9 cellular contexts compared by ENCODE assay signal in genomic region chr22:32410459-32410858, GRCh38. TPM values are rescaled to one million over a fixed set of nuclear protein-coding genes. Genes with fewer than 3 reads are reported as not detected.
DNase-seq lines count a peak whose midpoint lies in the region; ATAC-seq, FAIRE-seq and TF ChIP-seq lines count a peak whose summit lies in the region.
"Had no signal": no experiment of that assay in that cellular context is flagged by ENCODE, and none has a peak within 500 bp of the region (broad histone marks: within the 10 kb centered on the region; RNA-seq: fewer than 3 reads in every experiment).

No MANE protein-coding gene starts in this region.

- peak overlapping the region; percentile 97 for H3K4me2 ChIP-seq in keratinocyte (ENCODE audit: control insufficient read depth, extremely low read depth, insufficient read depth, low read depth, low read length)

- peaks cover 2% of the 10 kb centered on the region for H3K9me1 ChIP-seq in keratinocyte (ENCODE audit: control insufficient read depth, extremely low read depth, insufficient read depth, low read length)

- H3K36me3 Mint-ChIP-seq in activated T-cell treated with anti-CD3 and anti-CD28 coated beads, Interleukin-2, amount 50 U/mL, for 72 hours (ENCODE audit: insufficient read depth in 2 of 2): peaks cover 6 to 18% of the 10 kb centered on the region in 2 donors
- H3K36me3 Mint-ChIP-seq in activated naive CD8-positive, alpha-beta T cell treated with anti-CD3 and anti-CD28 coated beads for 36 hours: peaks cover 38% of the 10 kb centered on the region

- H3K79me2 ChIP-seq in keratinocyte (ENCODE audit: control insufficient read depth, insufficient read depth, low read length): peaks cover 43% of the 10 kb centered on the region

- no peak for FAIRE-seq in keratinocyte (lab: Jason Lieb, UNC)

- H3K4me3 ChIP-seq in keratinocyte (ENCODE audit: control insufficient read depth in 2 of 3, extremely low read depth in 1 of 3, insufficient read depth in 2 of 3, low read depth in 1 of 3, low read length in 3 of 3) (no peak overlapping the region), suprapubic skin (peak overlapping the region; percentile 85)

- H3K36me3 ChIP-seq in keratinocyte (ENCODE audit: control insufficient read depth in 2 of 2, extremely low read depth in 1 of 2, insufficient read depth in 2 of 2, low read length in 2 of 2): peaks cover 15 to 23% of the 10 kb centered on the region in 2 experiments
- peaks cover 33% of the 10 kb centered on the region for H3K36me3 ChIP-seq in suprapubic skin

- H3K4me1 ChIP-seq in keratinocyte (ENCODE audit: control insufficient read depth, extremely low read depth, insufficient read depth, low read length) (peaks cover 25% of the 10 kb centered on the region), suprapubic skin (peaks cover 27% of the 10 kb centered on the region)

- peaks cover 42% of the 10 kb centered on the region for H3K4me1 Mint-ChIP-seq in activated T-cell treated with anti-CD3 and anti-CD28 coated beads, Interleukin-2, amount 50 U/mL, for 72 hours (ENCODE audit: low read depth)
- H3K4me1 Mint-ChIP-seq in activated naive CD8-positive, alpha-beta T cell treated with anti-CD3 and anti-CD28 coated beads for 36 hours: peaks cover 48% of the 10 kb centered on the region

- peak overlapping the region; percentile 96 for H3K27ac Mint-ChIP-seq in activated T-cell treated with anti-CD3 and anti-CD28 coated beads, Interleukin-2, amount 50 U/mL, for 72 hours
- peak overlapping the region; percentile 95 for H3K27ac Mint-ChIP-seq in activated naive CD8-positive, alpha-beta T cell treated with anti-CD3 and anti-CD28 coated beads for 36 hours

- DNase-seq in activated T-cell treated with anti-CD3 and anti-CD28 coated beads, Interleukin-2, amount 50 U/mL, for 72 hours: no peak
- DNase-seq in activated T-cell treated with anti-CD3 and anti-CD28 coated beads for 4 hours (no peak), keratinocyte (ENCODE audit: low read depth, low spot score) (no peak), suprapubic skin (ENCODE audit: low spot score in 2 of 2) (no peak)
- DNase-seq in activated naive CD8-positive, alpha-beta T cell treated with anti-CD3 and anti-CD28 coated beads for 36 hours: no peak

- no peak for TF ChIP-seq EP300 in suprapubic skin (IDR thresholded peaks at IDR 0.05)

- H3K9me3 ChIP-seq in keratinocyte (ENCODE audit: control insufficient read depth, low read depth, low read length) (no peaks in the 10 kb centered on the region), suprapubic skin (no peaks in the 10 kb centered on the region)

- WGBS in suprapubic skin: 72% methylated on average over 4 of the region's 4 CpGs

- no peak for ATAC-seq in activated T-cell treated with anti-CD3 and anti-CD28 coated beads, Interleukin-2, amount 50 U/mL, for 72 hours (replicated peaks in 1 of 2)
- ATAC-seq in HG03442 (IDR thresholded peaks at IDR 0.05; ENCODE audit: unreplicated experiment) (no peak), HG03378 (IDR thresholded peaks at IDR 0.05; ENCODE audit: unreplicated experiment) (no peak), HG02981 (IDR thresholded peaks at IDR 0.05; ENCODE audit: unreplicated experiment) (no peak)

- H3K27me3 Mint-ChIP-seq in activated T-cell treated with anti-CD3 and anti-CD28 coated beads, Interleukin-2, amount 50 U/mL, for 72 hours (ENCODE audit: low read depth): no peaks in the 10 kb centered on the region
- H3K27me3 Mint-ChIP-seq in activated naive CD8-positive, alpha-beta T cell treated with anti-CD3 and anti-CD28 coated beads for 36 hours: no peaks in the 10 kb centered on the region

- TF ChIP-seq POLR2A in suprapubic skin (IDR thresholded peaks at IDR 0.05): no peak

- peak overlapping the region; percentile 96 for H3K9ac ChIP-seq in keratinocyte (ENCODE audit: control insufficient read depth, extremely low read depth, insufficient read depth, low read length)

- H4K20me1 ChIP-seq in keratinocyte (ENCODE audit: control insufficient read depth, extremely low read depth, insufficient read depth, low read length): no peaks in the 10 kb centered on the region

- H3K27ac ChIP-seq in keratinocyte (ENCODE audit: control insufficient read depth, insufficient read depth, low read length) (peak overlapping the region; percentile 96), suprapubic skin (peak overlapping the region; percentile 86)

- no peak overlapping the region for H2AFZ ChIP-seq in keratinocyte (ENCODE audit: control insufficient read depth, low read length)

- peak overlapping the region; percentile 96 to 97 for H3K4me3 Mint-ChIP-seq in activated T-cell treated with anti-CD3 and anti-CD28 coated beads, Interleukin-2, amount 50 U/mL, for 72 hours
- H3K4me3 Mint-ChIP-seq in activated naive CD8-positive, alpha-beta T cell treated with anti-CD3 and anti-CD28 coated beads for 36 hours: peak overlapping the region; percentile 96

- TF ChIP-seq CTCF in keratinocyte (optimal IDR thresholded peaks at IDR 0.05 in 1 of 3, IDR thresholded peaks at IDR 0.05 in 1 of 3, conservative IDR thresholded peaks at IDR 0.05 in 1 of 3; ENCODE audit: extremely low read depth in 1 of 3, insufficient read depth in 2 of 3, low read length in 3 of 3) (no peak), suprapubic skin (IDR thresholded peaks at IDR 0.05) (no peak)

- H3K9me3 Mint-ChIP-seq in activated T-cell treated with anti-CD3 and anti-CD28 coated beads, Interleukin-2, amount 50 U/mL, for 72 hours: no peaks in the 10 kb centered on the region
- H3K9me3 Mint-ChIP-seq in activated naive CD8-positive, alpha-beta T cell treated with anti-CD3 and anti-CD28 coated beads for 36 hours: no peaks in the 10 kb centered on the region
- H3K9me3 Mint-ChIP-seq: CD14-positive monocyte had no signal

- H3K27me3 ChIP-seq in keratinocyte (ENCODE audit: control insufficient read depth, extremely low read depth, insufficient read depth, low read length) (no peaks in the 10 kb centered on the region), suprapubic skin (no peaks in the 10 kb centered on the region)

- dilution Hi-C loops in keratinocyte (cut with MboI; ENCODE audit: extremely low pct_ligation_motif_present, low sequenced_read_pairs): no loop called here

RNA-seq across cellular contexts. Expression of gene RTCB, which starts 1.6 kb away (rescaled TPM):
- 100 to 1,000 TPM; 106 to 107 TPM for total RNA-seq in activated T-cell treated with anti-CD3 and anti-CD28 coated beads, Interleukin-2, amount 50 U/mL, for 72 hours
- 100 to 1,000 TPM; 102 to 105 TPM for total RNA-seq in activated naive CD8-positive, alpha-beta T cell treated with anti-CD3 and anti-CD28 coated beads for 36 hours
- 117 to 143 TPM (median 122 TPM) in 3 replicates for polyA plus RNA-seq in keratinocyte
- polyA plus RNA-seq in keratinocyte (2011; ENCODE audit: low read depth): 35.7 TPM
- polyA plus RNA-seq in keratinocyte (2011; cell fraction: cytosol; rRNA removed): 90.2 and 104 TPM in 2 replicates
- 120 and 163 TPM in 2 replicates for polyA plus RNA-seq in keratinocyte (2011; cell fraction: nucleus; rRNA removed)
- 77.7 and 83.0 TPM in 2 replicates for polyA plus RNA-seq in keratinocyte (2012; ENCODE audit: low replicate concordance)
- 60.8 to 113 TPM (median 77.1 TPM) in 3 replicates for polyA minus RNA-seq in keratinocyte
- 38.9 TPM for polyA minus RNA-seq in keratinocyte (2011; cell fraction: cytosol; rRNA and poly(A)+ RNA removed)
- 31.8 and 50.7 TPM in 2 replicates for polyA minus RNA-seq in keratinocyte (2011; cell fraction: nucleus; rRNA and poly(A)+ RNA removed)
- 100 to 1,000 TPM in 2 of 4 donors, 10 to 100 TPM in 2; 75.1 to 117 (median 97.2) TPM for total RNA-seq in suprapubic skin

RNA-seq across cellular contexts. Expression of gene RFPL3, which starts 52.8 kb away (rescaled TPM):
- total RNA-seq in activated T-cell treated with anti-CD3 and anti-CD28 coated beads, Interleukin-2, amount 50 U/mL, for 72 hours: not detected
- total RNA-seq in activated naive CD8-positive, alpha-beta T cell treated with anti-CD3 and anti-CD28 coated beads for 36 hours: not detected
- polyA plus RNA-seq in keratinocyte: not detected in 3 replicates
- not detected for polyA plus RNA-seq in keratinocyte (2011; ENCODE audit: low read depth)
- polyA plus RNA-seq in keratinocyte (2011; cell fraction: cytosol; rRNA removed): not detected in 2 replicates
- polyA plus RNA-seq in keratinocyte (2011; cell fraction: nucleus; rRNA removed): not detected in 2 replicates
- not detected in 2 replicates for polyA plus RNA-seq in keratinocyte (2012; ENCODE audit: low replicate concordance)
- not detected in 3 replicates for polyA minus RNA-seq in keratinocyte
- not detected for polyA minus RNA-seq in keratinocyte (2011; cell fraction: cytosol; rRNA and poly(A)+ RNA removed)
- not detected in 2 replicates for polyA minus RNA-seq in keratinocyte (2011; cell fraction: nucleus; rRNA and poly(A)+ RNA removed)
- not detected for total RNA-seq in suprapubic skin
- polyA plus RNA-seq: CD14-positive monocyte had no signal

RNA-seq across cellular contexts. Expression of gene BPIFC, which starts 53.8 kb away (rescaled TPM):
- not detected for total RNA-seq in activated T-cell treated with anti-CD3 and anti-CD28 coated beads, Interleukin-2, amount 50 U/mL, for 72 hours
- total RNA-seq in activated naive CD8-positive, alpha-beta T cell treated with anti-CD3 and anti-CD28 coated beads for 36 hours: not detected
- 0.57 to 1.9 TPM (median 1.3 TPM) in 3 replicates for polyA plus RNA-seq in keratinocyte
- polyA plus RNA-seq in keratinocyte (2011; ENCODE audit: low read depth): 10.0 TPM
- polyA plus RNA-seq in keratinocyte (2011; cell fraction: cytosol; rRNA removed): 0.26 and 0.94 TPM in 2 replicates
- 2.1 and 2.8 TPM in 2 replicates for polyA plus RNA-seq in keratinocyte (2011; cell fraction: nucleus; rRNA removed)
- polyA plus RNA-seq in keratinocyte (2012; ENCODE audit: low replicate concordance): 0.48 and 23.0 TPM in 2 replicates
- 0.26 to 0.99 TPM (median 0.61 TPM) in 3 replicates for polyA minus RNA-seq in keratinocyte
- polyA minus RNA-seq in keratinocyte (2011; cell fraction: cytosol; rRNA and poly(A)+ RNA removed): not detected
- polyA minus RNA-seq in keratinocyte (2011; cell fraction: nucleus; rRNA and poly(A)+ RNA removed): 1.1 TPM in 2 replicates
- total RNA-seq in suprapubic skin: 100 to 1,000 TPM in 2 of 4 donors, 10 to 100 TPM in 2; 76.6 to 126 (median 102) TPM
- polyA plus RNA-seq: CD14-positive monocyte had no signal

Comparison
In these comparisons a context has a peak if more than half of its experiments do, and no peak if none do; other contexts are left out.
1. RNA of gene BPIFC, which starts 53.8 kb away (total RNA-seq): 76.6 to 126 TPM in suprapubic skin; not detected in activated naive CD8-positive, alpha-beta T cell treated with anti-CD3 and anti-CD28 coated beads for 36 hours and not detected in activated T-cell treated with anti-CD3 and anti-CD28 coated beads, Interleukin-2, amount 50 U/mL, for 72 hours; every median in the first group is over 10 times any median in the second.